2 cellular contexts compared by ENCODE assay signal in the genomic region with DNA sequence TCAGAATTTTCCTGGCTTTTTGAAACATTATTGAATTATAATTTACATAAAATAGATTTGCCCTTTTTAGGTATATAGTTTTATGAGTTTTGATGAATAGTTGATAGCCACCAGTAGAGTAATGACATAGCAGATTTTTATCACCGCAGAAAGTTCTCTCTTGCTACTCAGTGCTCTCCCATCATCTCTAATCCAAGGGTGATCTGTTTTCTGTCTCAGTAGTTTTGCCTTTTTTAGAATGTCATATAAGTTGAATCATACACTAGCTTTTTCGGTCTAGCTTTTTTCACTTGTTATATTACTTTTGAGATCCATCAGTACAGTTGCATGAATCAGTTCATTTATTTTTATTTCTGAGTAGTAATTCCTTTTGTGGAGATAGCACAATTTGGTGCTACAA.
TF ChIP-seq lines count a peak whose summit lies in the region.

No MANE protein-coding gene starts in this region.

TF ChIP-seq in HCT116, 20 proteins besides CTCF, POLR2A, EP300 and RAD21:
- TF ChIP-seq ZFX (IDR thresholded peaks at IDR 0.05) (no peak), FOSL1 (IDR thresholded peaks at IDR 0.05; ENCODE audit: low read depth) (no peak), SP1 (IDR thresholded peaks at IDR 0.05; ENCODE audit: low read depth) (no peak), SIN3A (IDR thresholded peaks at IDR 0.05; ENCODE audit: low read depth) (no peak), REST (IDR thresholded peaks at IDR 0.05; ENCODE audit: low read depth) (no peak), EZH2 (IDR thresholded peaks at IDR 0.05) (no peak), CEBPB (IDR thresholded peaks at IDR 0.05; ENCODE audit: low read depth) (no peak), SRF (IDR thresholded peaks at IDR 0.05; ENCODE audit: low read depth) (no peak), ELF1 (IDR thresholded peaks at IDR 0.05; ENCODE audit: borderline replicate concordance, low read depth) (no peak), POLR2AphosphoS5 (IDR thresholded peaks at IDR 0.05; ENCODE audit: low read depth, low read length) (no peak)

TF ChIP-seq in HEK293T, 16 proteins besides CTCF, POLR2A, EP300 and RAD21:
- TF ChIP-seq FOXK2 (IDR thresholded peaks at IDR 0.05) (no peak), NFRKB (IDR thresholded peaks at IDR 0.05) (no peak), LEF1 (IDR thresholded peaks at IDR 0.05; ENCODE audit: borderline replicate concordance) (no peak)
